ENCODE assay signal across 8 cellular contexts in genomic region chr10:13348216-13349017, GRCh38. TPM values are rescaled to one million over a fixed set of nuclear protein-coding genes. Genes with fewer than 3 reads are reported as not detected.
DNase-seq lines count a peak whose midpoint lies in the region; ATAC-seq and TF ChIP-seq lines count a peak whose summit lies in the region.

SEPHS1 (minus strand) TSS chr10:13348293; CDS start chr10:13344950, 3,343 bp downstream.

- H3K4me3 ChIP-seq in GM12864 (ENCODE audit: low read depth, low read length) = peak within 1 kb of the TSS; percentile 95
- H3K4me3 ChIP-seq in HCT116 (replicated peaks in 1 of 2; ENCODE audit: low read depth in 1 of 2, low read length in 2 of 2) = peak within 1 kb of the TSS; percentile 84 to 85
- peak within 1 kb of the TSS; percentile 78 for H3K4me3 ChIP-seq in NB4 (ENCODE audit: low read depth, low read length)
- H3K4me3 ChIP-seq in astrocyte of the cerebellum (ENCODE audit: low read depth, low read length) = peak within 1 kb of the TSS; percentile 76
- peak within 1 kb of the TSS; percentile 80 for H3K4me3 ChIP-seq in retinal pigment epithelial cell (ENCODE audit: low read length)

- ATAC-seq in HCT116 = peak; percentile 81

- POLR2A ChIA-PET in HCT116 (lab: Charles Lee) = no interaction called here

- peak within 1 kb of the TSS; percentile 52 for H2AFZ ChIP-seq in HCT116 (ENCODE audit: low read depth, low read length, poor library complexity, severe bottlenecking)

- in situ Hi-C loops in astrocyte of the cerebellum (cut with HindIII; ENCODE audit: low sequenced_read_pairs) = no loop called here

- no peaks in the 10 kb centered on the region for H3K9me2 ChIP-seq in HCT116 (ENCODE audit: insufficient read depth)

- TF ChIP-seq RAD21 in HCT116 (IDR thresholded peaks at IDR 0.05; ENCODE audit: low read depth) = no peak

- H3K9ac ChIP-seq in HCT116 (ENCODE audit: low read length) = peak within 1 kb of the TSS; percentile 95

- intact Hi-C loops in HCT116 (cut with micrococcal nuclease) = loop anchor here (2.0 to 5.0 kb wide), 2 partner anchors 46 to 186 kb away; partner anchors contain the start of gene MCM10

- peak within 1 kb of the TSS; percentile 94 for H3K4me2 ChIP-seq in HCT116 (ENCODE audit: low read length)

- no TSS peak for BruUV-seq in HCT116 (replicated peaks; lab: Mats Ljungman, UMichigan)

- peaks cover 0 to 4% of the 10 kb centered on the region in 2 experiments; a peak in 2 of 4 replicates for H3K36me3 ChIP-seq in HCT116 (ENCODE audit: control insufficient read depth in 1 of 2, insufficient read depth in 2 of 2, low read length in 2 of 2)

- peaks cover 36% of the 10 kb centered on the region for H3K79me2 ChIP-seq in HCT116 (ENCODE audit: insufficient read depth, low read length)

- no peaks in the 10 kb centered on the region for H3K9me3 ChIP-seq in HCT116 (ENCODE audit: control insufficient read depth in 1 of 2, insufficient read depth in 1 of 2, low read depth in 1 of 2, low read length in 2 of 2)

- CTCF ChIA-PET in HCT116 (lab: Charles Lee) = interaction anchor here (1.3 kb wide), 1 partner anchor 24 kb away, joined by 3 read pairs; no protein-coding TSS in a partner anchor

- TF ChIP-seq CTCF in GM12864 (IDR thresholded peaks at IDR 0.05; ENCODE audit: low read depth, low read length, missing control alignments) (no peak), HCT116 (IDR thresholded peaks at IDR 0.05 in 2 of 3, conservative IDR thresholded peaks at IDR 0.05 in 1 of 3; ENCODE audit: borderline replicate concordance in 1 of 3, insufficient read depth in 1 of 3, low read depth in 2 of 3, low read length in 2 of 3) (0 out of 6 replicates have a peak, but pooled peaks of 1 of the 3 experiments have one; percentile 7), NB4 (IDR thresholded peaks at IDR 0.05; ENCODE audit: low read depth, low read length) (no peak), astrocyte of the cerebellum (IDR thresholded peaks at IDR 0.05; ENCODE audit: low read depth, low read length, missing control alignments) (no peak), retinal pigment epithelial cell (conservative IDR thresholded peaks at IDR 0.05; ENCODE audit: low read depth, low read length) (peak; percentile 5)

- TF ChIP-seq POLR2A in HCT116 (IDR thresholded peaks at IDR 0.05; ENCODE audit: borderline replicate concordance, extremely low read depth, insufficient read depth, insufficient read length) (peak; percentile 40), NB4 (IDR thresholded peaks at IDR 0.05; ENCODE audit: extremely low read depth, insufficient read length) (peak; percentile 17)

- DNase-seq in GM12864 (ENCODE audit: low read depth) (peak; percentile 51), HCT116 (ENCODE audit: low read depth, low spot score) (peak; percentile 52), NB4 (ENCODE audit: low read depth) (peak; percentile 90), T-helper 9 cell (peak; percentile 73), astrocyte of the cerebellum (ENCODE audit: low read depth) (no peak), hippocampal formation (lab: John Stamatoyannopoulos, UW) (peak; percentile 58 to 66), retinal pigment epithelial cell (ENCODE audit: low read depth) (peak; percentile 27), cerebellar nuclear complex (lab: John Stamatoyannopoulos, UW) (no peak)

- H3K27ac ChIP-seq in HCT116 (ENCODE audit: low read depth, low read length) = peak within 1 kb of the TSS; percentile 90

- peaks cover 15 to 28% of the 10 kb centered on the region in 2 experiments; a peak in 3 of 4 replicates for H3K4me1 ChIP-seq in HCT116 (ENCODE audit: control insufficient read depth in 1 of 2, insufficient read depth in 2 of 2, low read length in 2 of 2)

- H3K27me3 ChIP-seq in HCT116 (ENCODE audit: insufficient read depth, low read length) = no peaks in the 10 kb centered on the region

- H4K20me1 ChIP-seq in HCT116 (ENCODE audit: insufficient read depth) = no peaks in the 10 kb centered on the region

- RAD21 ChIA-PET in HCT116 (lab: Charles Lee; ENCODE audit: low non-redundant PET in 1 of 2, low total read pairs in 2 of 2, uncharacterized antibody in 2 of 2, unreplicated experiment in 2 of 2) = no interaction called here

TF ChIP-seq in HCT116, 20 proteins besides CTCF, POLR2A, EP300 and RAD21:
- peak; percentile 48 for TF ChIP-seq TCF7L2 (IDR thresholded peaks at IDR 0.05; ENCODE audit: borderline replicate concordance, extremely low read depth, insufficient read depth, insufficient read length)
- TF ChIP-seq EGR1 (IDR thresholded peaks at IDR 0.05; ENCODE audit: low read depth) = peak; percentile 24; the same call in 1 of the 2 replicates
- peak; percentile 50 for TF ChIP-seq POLR2AphosphoS5 (IDR thresholded peaks at IDR 0.05; ENCODE audit: low read depth, low read length)
- peak; percentile 33 for TF ChIP-seq YY1 (IDR thresholded peaks at IDR 0.05; ENCODE audit: extremely low read depth, insufficient replicate concordance, low read depth, low read length)
- peak; percentile 14; the same call in 1 of the 2 replicates for TF ChIP-seq CEBPB (IDR thresholded peaks at IDR 0.05; ENCODE audit: low read depth)
- 0 out of 2 replicates have a peak, but pooled peaks have one; percentile 16 for TF ChIP-seq SIN3A (IDR thresholded peaks at IDR 0.05; ENCODE audit: low read depth)
- peak; percentile 31; the same call in 1 of the 2 replicates for TF ChIP-seq SP1 (IDR thresholded peaks at IDR 0.05; ENCODE audit: low read depth)
- no peak for TF ChIP-seq ATF3 (IDR thresholded peaks at IDR 0.05)
- TF ChIP-seq ZFX (IDR thresholded peaks at IDR 0.05) = no peak; the same call in 1 of the 2 replicates
- no peak for TF ChIP-seq FOSL1 (IDR thresholded peaks at IDR 0.05; ENCODE audit: low read depth)
- peak; percentile 79 for TF ChIP-seq MAX (IDR thresholded peaks at IDR 0.05)
- no peak for TF ChIP-seq EZH2phosphoT487 (IDR thresholded peaks at IDR 0.05; ENCODE audit: borderline replicate concordance)
- no peak for TF ChIP-seq ELF1 (IDR thresholded peaks at IDR 0.05; ENCODE audit: borderline replicate concordance, low read depth)
- TF ChIP-seq ZBTB33 (IDR thresholded peaks at IDR 0.05; ENCODE audit: extremely low read depth, insufficient replicate concordance, low read length) = no peak
- TF ChIP-seq REST (IDR thresholded peaks at IDR 0.05; ENCODE audit: low read depth) = 0 out of 2 replicates have a peak, but pooled peaks have one; percentile 11

RNA-seq across cellular contexts. Expression of gene SEPHS1, which starts in this region (rescaled TPM):
- 51.7 TPM for total RNA-seq in HCT116 (2021; ENCODE audit: unreplicated experiment)
- polyA plus RNA-seq in HCT116 (2012) = 46.0 and 50.8 TPM in 2 replicates

Comparison
In these comparisons a context has a peak if more than half of its experiments do, and no peak if none do; other contexts are left out.
1. DNase-seq: peak in GM12864 (single experiment), HCT116 (single experiment), NB4 (single experiment), T-helper 9 cell (single experiment), hippocampal formation (2 of 2) and retinal pigment epithelial cell (single experiment); none in astrocyte of the cerebellum (single experiment) and cerebellar nuclear complex (0 of 2).
2. Peak in every context shown above with its lines, with median percentiles within 50 percentile points of each other: H3K4me3 ChIP-seq.